In the genomic region with DNA sequence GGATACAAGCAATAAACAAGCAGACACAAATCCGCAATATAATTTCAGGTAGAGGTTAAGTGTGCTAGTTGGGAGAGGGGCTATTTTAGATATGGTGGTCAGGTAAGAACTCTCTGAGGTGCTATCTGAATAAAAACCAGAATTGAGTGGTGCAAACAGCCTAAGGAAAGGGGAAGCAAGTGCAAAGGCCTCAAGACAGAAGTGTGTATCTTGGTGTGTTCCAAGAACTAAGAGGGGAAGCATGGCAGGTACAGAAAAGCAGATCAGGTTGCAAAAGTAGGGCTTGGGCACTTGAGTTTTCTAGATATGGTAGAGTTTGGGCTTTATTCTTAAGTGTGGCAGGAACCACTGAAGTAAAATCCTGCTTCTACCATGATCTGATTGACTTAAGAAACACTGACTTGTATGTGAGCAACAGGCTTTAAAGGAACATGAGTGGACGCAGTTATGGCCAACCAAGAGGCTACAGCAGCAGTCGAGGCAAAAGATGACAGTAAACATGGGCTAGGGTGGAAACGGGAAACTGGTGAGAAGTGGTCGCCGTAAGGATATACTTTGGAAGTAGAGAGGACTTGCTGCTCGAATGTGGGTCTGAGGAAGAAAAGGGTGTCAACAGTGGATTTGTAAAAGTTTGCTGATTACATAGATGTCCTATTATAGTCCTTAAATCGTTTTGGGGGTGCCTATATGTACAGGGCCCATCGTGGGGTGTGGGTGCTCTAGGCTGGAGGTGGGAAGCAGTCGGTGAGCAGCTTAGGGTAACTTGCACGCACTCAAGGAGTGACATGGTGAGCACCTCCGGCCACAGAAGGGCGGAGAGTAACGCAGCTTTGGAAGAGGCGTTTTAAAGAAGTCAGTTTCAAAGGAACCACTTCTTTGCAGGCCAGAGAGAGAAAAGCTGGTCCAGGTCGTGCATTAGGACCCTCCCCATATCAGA, we compare ENCODE assay signal across 8 cellular contexts. TPM values are rescaled to one million over a fixed set of nuclear protein-coding genes. Genes with fewer than 3 reads are reported as not detected.
DNase-seq lines count a peak whose midpoint lies in the region; ATAC-seq and TF ChIP-seq lines count a peak whose summit lies in the region.

No MANE protein-coding gene starts in this region.

- H3K4me3 ChIP-seq in WERI-Rb-1 (ENCODE audit: low read depth, low read length) (peak overlapping the region; percentile 78), dorsolateral prefrontal cortex (peak overlapping the region; percentile 60 to 97 (median 83)), mesenchymal stem cell (ENCODE audit: insufficient read depth in 1 of 2, low read depth in 1 of 2, low read length in 2 of 2) (peak overlapping the region; percentile 69 to 96), thoracic aorta (peak overlapping the region; percentile 83)

- peak overlapping the region; percentile 12 for H2BK15ac ChIP-seq in mesenchymal stem cell (ENCODE audit: low read depth, poor library complexity, severe bottlenecking)

- peak overlapping the region; percentile 91 for H4K8ac ChIP-seq in mesenchymal stem cell (ENCODE audit: low read length)

- no peak overlapping the region for H2BK5ac ChIP-seq in mesenchymal stem cell (ENCODE audit: low read depth, low read length, poor library complexity, severe bottlenecking)

- H3K36me3 ChIP-seq in WERI-Rb-1, result peaks cover 38% of the 10 kb centered on the region
- peaks cover 7 to 19% of the 10 kb centered on the region in 2 experiments for H3K36me3 ChIP-seq in mesenchymal stem cell (ENCODE audit: control insufficient read depth in 1 of 2, insufficient read depth in 2 of 2, low read depth in 1 of 2, low read length in 2 of 2)
- peaks cover 6% of the 10 kb centered on the region for H3K36me3 ChIP-seq in thoracic aorta

- peak overlapping the region; percentile 30 for H4K91ac ChIP-seq in mesenchymal stem cell (ENCODE audit: low read length)

- H2AFZ ChIP-seq in mesenchymal stem cell (ENCODE audit: low read depth, low read length), result peak overlapping the region; percentile 59

- no peak overlapping the region for H2BK120ac ChIP-seq in mesenchymal stem cell (ENCODE audit: low read depth, low read length)

- H3K79me1 ChIP-seq in mesenchymal stem cell (replicated peaks; ENCODE audit: low read length, poor library complexity, severe bottlenecking), result peaks cover 12% of the 10 kb centered on the region

- peak overlapping the region; percentile 67 to 75 for H3K4ac ChIP-seq in mesenchymal stem cell (ENCODE audit: low read depth in 1 of 2, low read length in 2 of 2)

- H3K27me3 ChIP-seq in WERI-Rb-1 (ENCODE audit: insufficient read depth, low read depth, severe bottlenecking), result no peaks in the 10 kb centered on the region
- H3K27me3 ChIP-seq in dorsolateral prefrontal cortex, result no peaks in the 10 kb centered on the region
- H3K27me3 ChIP-seq in mesenchymal stem cell (ENCODE audit: control insufficient read depth in 1 of 2, insufficient read depth in 1 of 2, low read length in 2 of 2), result no peaks in the 10 kb centered on the region
- H3K27me3 ChIP-seq in thoracic aorta (replicated peaks; ENCODE audit: insufficient read depth), result no peaks in the 10 kb centered on the region

- ATAC-seq in GM21381 (IDR thresholded peaks at IDR 0.05; ENCODE audit: unreplicated experiment) (peak; percentile 45), HG03565 (IDR thresholded peaks at IDR 0.05; ENCODE audit: unreplicated experiment) (peak; percentile 32), thoracic aorta (ENCODE audit: insufficient number of reproducible peaks, low FRiP score, low read depth) (no peak)

- peak overlapping the region; percentile 87 for H3K4me2 ChIP-seq in mesenchymal stem cell (ENCODE audit: low read length, poor library complexity, severe bottlenecking)

- H3K9me3 ChIP-seq in WERI-Rb-1 (ENCODE audit: severe bottlenecking), result peaks cover 6% of the 10 kb centered on the region
- H3K9me3 ChIP-seq in mesenchymal stem cell (ENCODE audit: control insufficient read depth, low read length), result no peaks in the 10 kb centered on the region
- H3K9me3 ChIP-seq in thoracic aorta, result no peaks in the 10 kb centered on the region

- 12% methylated on average over 15 of the region's 16 CpGs for WGBS in mesenchymal stem cell

- intact Hi-C loops in dorsolateral prefrontal cortex (cut with DNase I), result loop anchor here in 1 of 2 donors (2.0 kb wide), 1 partner anchor 46 kb away; no protein-coding TSS in a partner anchor

- H3K18ac ChIP-seq in mesenchymal stem cell (ENCODE audit: low read depth in 1 of 2, low read length in 2 of 2), result peak overlapping the region; percentile 74 to 89

- peak overlapping the region; percentile 98 for H3K9ac ChIP-seq in mesenchymal stem cell (ENCODE audit: low read length)

- TF ChIP-seq CTCF in WERI-Rb-1 (IDR thresholded peaks at IDR 0.05; ENCODE audit: low read depth, low read length), result no peak
- no peak for TF ChIP-seq CTCF in dorsolateral prefrontal cortex (IDR thresholded peaks at IDR 0.05 in 54 of 56, conservative IDR thresholded peaks at IDR 0.05 in 2 of 56; ENCODE audit: low read depth in 1 of 56, partially characterized antibody in 56 of 56)
- TF ChIP-seq CTCF in thoracic aorta (IDR thresholded peaks at IDR 0.05), result no peak

- no peak overlapping the region for H3K23ac ChIP-seq in mesenchymal stem cell (ENCODE audit: low read length in 2 of 2)

- H3K4me1 ChIP-seq in mesenchymal stem cell (ENCODE audit: control insufficient read depth, insufficient read depth, low read depth, low read length) (peaks cover 6% of the 10 kb centered on the region), thoracic aorta (ENCODE audit: control insufficient read depth in 1 of 2, low read depth in 2 of 2) (peaks cover 8 to 17% of the 10 kb centered on the region in 2 donors)

- peak overlapping the region in 1 of 2 experiments; percentile 69 for H3K14ac ChIP-seq in mesenchymal stem cell (ENCODE audit: low read length in 2 of 2)

- H2BK12ac ChIP-seq in mesenchymal stem cell (ENCODE audit: low read length in 2 of 2), result peak overlapping the region in 1 of 2 experiments; percentile 89

- peak; percentile 74 for DNase-seq in DMS79 treated with DMSO at 0.1 percent for 48 hours (lab: John Stamatoyannopoulos, UW)
- peak; percentile 43 for DNase-seq in WERI-Rb-1
- peak in 1 of 10 donors; percentile 18 for DNase-seq in dorsolateral prefrontal cortex
- DNase-seq in mesenchymal stem cell, result peak; percentile 53
- DNase-seq in thoracic aorta (ENCODE audit: low spot score), result no peak
- no peak for DNase-seq in NCI-H2171 treated with DMSO at 0.1 percent for 48 hours (lab: John Stamatoyannopoulos, UW)

- H3K27ac ChIP-seq in WERI-Rb-1, result peak overlapping the region; percentile 77
- H3K27ac ChIP-seq in dorsolateral prefrontal cortex, result peak overlapping the region in 55 of 59 donors; percentile 27 to 92 (median 75)
- peak overlapping the region; percentile 58 for H3K27ac ChIP-seq in mesenchymal stem cell (ENCODE audit: low read length, poor library complexity, severe bottlenecking)
- peak overlapping the region; percentile 27 to 58 for H3K27ac ChIP-seq in thoracic aorta

- no peak overlapping the region for H2AK5ac ChIP-seq in mesenchymal stem cell (ENCODE audit: low read length, severe bottlenecking)

RNA-seq across cellular contexts. Expression of gene TGDS, which starts 0.7 kb away (rescaled TPM):
- total RNA-seq in dorsolateral prefrontal cortex, result 1 to 10 TPM; 2.8 to 9.4 (median 5.8) TPM
- 8.7 TPM for polyA plus RNA-seq in mesenchymal stem cell (2013, experiment 1 of 2)
- polyA plus RNA-seq in mesenchymal stem cell (2013, experiment 2 of 2), result 9.3 TPM
- total RNA-seq in thoracic aorta, result 10 to 100 TPM; 11.2 to 17.4 TPM

RNA-seq across cellular contexts. Expression of gene GPR180, which starts 6.4 kb away (rescaled TPM):
- total RNA-seq in dorsolateral prefrontal cortex (10 to 100 TPM in 95 of 120 experiments, 1 to 10 TPM in 25; 7.3 to 15.0 (median 11.3) TPM), thoracic aorta (1 to 10 TPM; 3.9 to 6.3 TPM)
- 9.6 TPM for polyA plus RNA-seq in mesenchymal stem cell (2013, experiment 1 of 2)
- polyA plus RNA-seq in mesenchymal stem cell (2013, experiment 2 of 2), result 10.2 TPM

Comparison
In these comparisons a context has a peak if more than half of its experiments do, and no peak if none do; other contexts are left out.
1. DNase-seq: peak in DMS79 treated with DMSO at 0.1 percent for 48 hours (single experiment), WERI-Rb-1 (single experiment) and mesenchymal stem cell (single experiment); none in thoracic aorta (single experiment) and NCI-H2171 treated with DMSO at 0.1 percent for 48 hours (single experiment).
2. Peak in every context shown above with its lines, with median percentiles within 50 percentile points of each other: H3K27ac ChIP-seq and H3K4me3 ChIP-seq.